ENCODE assay signal across 13 cellular contexts in genomic region chr4:108425988-108426387, GRCh38.
DNase-seq lines count a peak whose midpoint lies in the region; ATAC-seq and TF ChIP-seq lines count a peak whose summit lies in the region.
"Had no signal": no experiment of that assay in that cellular context is flagged by ENCODE, and none has a peak within 500 bp of the region (broad histone marks: within the 10 kb centered on the region; RNA-seq: fewer than 3 reads in every experiment).

No MANE protein-coding gene starts in this region.

- peaks cover 2% of the 10 kb centered on the region for H3K27me3 Mint-ChIP-seq in GM23338 (ENCODE audit: insufficient read depth, low read depth, poor library complexity)
- no peaks in the 10 kb centered on the region for H3K27me3 Mint-ChIP-seq in activated T-helper 17 cell treated with anti-CD3 and anti-CD28 coated beads, Interleukin-2, amount 50 U/mL, for 72 hours
- H3K27me3 Mint-ChIP-seq: naive thymus-derived CD8-positive, alpha-beta T cell had no signal

- peaks cover 0 to 3% of the 10 kb centered on the region in 2 donors for H3K9me3 ChIP-seq in ovary

- H3K4me3 ChIP-seq in ACC112 (ENCODE audit: low read depth, low read length) (peak overlapping the region; percentile 36; the same call in 1 of the 2 replicates), GM23338 (no peak overlapping the region), ovary (no peak overlapping the region)
- H3K4me3 ChIP-seq: spleen had no signal

- H3K27ac ChIP-seq in ACC112 (ENCODE audit: low read depth, low read length): peak overlapping the region; percentile 31
- no peak overlapping the region for H3K27ac ChIP-seq in GM23338 (ENCODE audit: low read depth)
- no peak overlapping the region for H3K27ac ChIP-seq in ovary
- H3K27ac ChIP-seq: spleen had no signal

- TF ChIP-seq POLR2A in ovary (IDR thresholded peaks at IDR 0.05): no peak

- H4K20me1 ChIP-seq in GM23338 (replicated peaks; ENCODE audit: insufficient read depth): no peaks in the 10 kb centered on the region

- peaks cover 3% of the 10 kb centered on the region; the same call in 1 of the 3 replicates for H3K4me1 Mint-ChIP-seq in GM23338
- peaks cover 15% of the 10 kb centered on the region for H3K4me1 Mint-ChIP-seq in activated T-helper 17 cell treated with anti-CD3 and anti-CD28 coated beads, Interleukin-2, amount 50 U/mL, for 72 hours
- H3K4me1 Mint-ChIP-seq: CD14-positive monocyte had no signal

- no peak overlapping the region for H2AFZ ChIP-seq in ACC112 (ENCODE audit: low read length, unreplicated experiment)
- H2AFZ ChIP-seq in GM23338: 0 out of 2 replicates have a peak overlapping the region, but pooled peaks have one; percentile 5

- H3K36me3 ChIP-seq in ACC112 (ENCODE audit: insufficient read depth, low read length) (no peaks in the 10 kb centered on the region), GM23338 (ENCODE audit: insufficient read depth) (no peaks in the 10 kb centered on the region; the same call in 1 of the 2 replicates), ovary (no peaks in the 10 kb centered on the region)
- H3K36me3 ChIP-seq: spleen had no signal

- H3K27me3 ChIP-seq in ACC112 (ENCODE audit: insufficient read depth, low read length): no peaks in the 10 kb centered on the region
- H3K27me3 ChIP-seq in GM23338 (ENCODE audit: insufficient read depth): no peaks in the 10 kb centered on the region
- no peaks in the 10 kb centered on the region for H3K27me3 ChIP-seq in ovary
- H3K27me3 ChIP-seq: spleen had no signal

- H3K36me3 Mint-ChIP-seq in GM23338 (ENCODE audit: low read depth): peaks cover 3% of the 10 kb centered on the region; the same call in 1 of the 3 replicates
- no peaks in the 10 kb centered on the region for H3K36me3 Mint-ChIP-seq in activated T-helper 17 cell treated with anti-CD3 and anti-CD28 coated beads, Interleukin-2, amount 50 U/mL, for 72 hours (ENCODE audit: low read depth)
- H3K36me3 Mint-ChIP-seq: CD14-positive monocyte had no signal

- TF ChIP-seq EP300 in ovary (IDR thresholded peaks at IDR 0.05): no peak

- no peaks in the 10 kb centered on the region for H3F3A ChIP-seq in GM23338 (replicated peaks; ENCODE audit: low read depth)

- no peak for ATAC-seq in GM23338
- ATAC-seq in activated T-helper 17 cell treated with anti-CD3 and anti-CD28 coated beads, Interleukin-2, amount 50 U/mL, for 72 hours (replicated peaks): peak; percentile 87
- ATAC-seq: naive thymus-derived CD8-positive, alpha-beta T cell had no signal

- H3K4me1 ChIP-seq in ACC112 (ENCODE audit: control insufficient read depth, insufficient read depth, low read length, unreplicated experiment): peaks cover 3% of the 10 kb centered on the region
- H3K4me1 ChIP-seq in GM23338 (ENCODE audit: insufficient read depth): no peaks in the 10 kb centered on the region
- no peaks in the 10 kb centered on the region for H3K4me1 ChIP-seq in ovary (ENCODE audit: insufficient read depth)
- H3K4me1 ChIP-seq: spleen had no signal

- TF ChIP-seq CTCF in GM23338 (conservative IDR thresholded peaks at IDR 0.05; ENCODE audit: low read depth in 2 of 2) (no peak), ovary (IDR thresholded peaks at IDR 0.05) (no peak)

- no peaks in the 10 kb centered on the region for H3K79me2 ChIP-seq in ACC112 (ENCODE audit: control insufficient read depth, insufficient read depth, low read length, unreplicated experiment)
- no peaks in the 10 kb centered on the region for H3K79me2 ChIP-seq in GM23338 (replicated peaks; ENCODE audit: insufficient read depth)

- H3K4me2 ChIP-seq in GM23338: no peak overlapping the region

- intact Hi-C loops in cardiac septum (cut with DNase I) (no loop called here), ovary (cut with DNase I) (no loop called here)

- in situ Hi-C loops in KBM-7 (cut with MboI; ENCODE audit: low pct_unique_long_range_greater_than_20kb, low sequenced_read_pairs): no loop called here

- H3K27ac Mint-ChIP-seq in GM23338: no peak overlapping the region
- H3K27ac Mint-ChIP-seq in activated T-helper 17 cell treated with anti-CD3 and anti-CD28 coated beads, Interleukin-2, amount 50 U/mL, for 72 hours: peak overlapping the region; percentile 31
- H3K27ac Mint-ChIP-seq: CD14-positive monocyte had no signal

- no peaks in the 10 kb centered on the region for H3K9me2 ChIP-seq in GM23338 (ENCODE audit: insufficient read depth)

- H3K9me3 Mint-ChIP-seq in GM23338: peaks cover 8% of the 10 kb centered on the region; the same call in 2 of the 3 replicates
- H3K9me3 Mint-ChIP-seq in activated T-helper 17 cell treated with anti-CD3 and anti-CD28 coated beads, Interleukin-2, amount 50 U/mL, for 72 hours: peaks cover 6% of the 10 kb centered on the region

- no peak overlapping the region for H3K4me3 Mint-ChIP-seq in GM23338
- H3K4me3 Mint-ChIP-seq in activated T-helper 17 cell treated with anti-CD3 and anti-CD28 coated beads, Interleukin-2, amount 50 U/mL, for 72 hours: no peak overlapping the region
- H3K4me3 Mint-ChIP-seq: CD14-positive monocyte; naive thymus-derived CD8-positive, alpha-beta T cell had no signal

- no peak for DNase-seq in GM23338 (ENCODE audit: low spot score)
- peak; percentile 68 for DNase-seq in glomerular visceral epithelial cell (ENCODE audit: extremely low spot score)
- no peak for DNase-seq in cardiac septum (ENCODE audit: low spot score)
- no peak for DNase-seq in NCI-H345 treated with DMSO at 0.1 percent for 48 hours (lab: John Stamatoyannopoulos, UW; ENCODE audit: unreplicated experiment)
- DNase-seq in KBM-7: no peak
- no peak for DNase-seq in ovary
- DNase-seq: activated CD4-positive, alpha-beta T cell treated with anti-CD3 and anti-CD28 coated beads, Interleukin-2, amount 50 U/mL, for 1 hour; naive thymus-derived CD8-positive, alpha-beta T cell; NCI-H1436 treated with DMSO at 0.1 percent for 48 hours; spleen had no signal

- WGBS in ovary, 3 donors: 81 to 85% (median 83%) methylated on average over 3 of the region's 3 CpGs

TF ChIP-seq in GM23338, 12 proteins besides CTCF, POLR2A, EP300 and RAD21:
- TF ChIP-seq EZH2phosphoT487 (IDR thresholded peaks at IDR 0.05; ENCODE audit: unreplicated experiment): no peak
- TF ChIP-seq CREB1 (CRISPR knock-in tag; IDR thresholded peaks at IDR 0.05; ENCODE audit: low read depth): no peak
- no peak for TF ChIP-seq EZH2 (IDR thresholded peaks at IDR 0.05; ENCODE audit: low read depth, unreplicated experiment)
- TF ChIP-seq ZNF114 (CRISPR knock-in tag; IDR thresholded peaks at IDR 0.05): no peak
